In the genomic region with DNA sequence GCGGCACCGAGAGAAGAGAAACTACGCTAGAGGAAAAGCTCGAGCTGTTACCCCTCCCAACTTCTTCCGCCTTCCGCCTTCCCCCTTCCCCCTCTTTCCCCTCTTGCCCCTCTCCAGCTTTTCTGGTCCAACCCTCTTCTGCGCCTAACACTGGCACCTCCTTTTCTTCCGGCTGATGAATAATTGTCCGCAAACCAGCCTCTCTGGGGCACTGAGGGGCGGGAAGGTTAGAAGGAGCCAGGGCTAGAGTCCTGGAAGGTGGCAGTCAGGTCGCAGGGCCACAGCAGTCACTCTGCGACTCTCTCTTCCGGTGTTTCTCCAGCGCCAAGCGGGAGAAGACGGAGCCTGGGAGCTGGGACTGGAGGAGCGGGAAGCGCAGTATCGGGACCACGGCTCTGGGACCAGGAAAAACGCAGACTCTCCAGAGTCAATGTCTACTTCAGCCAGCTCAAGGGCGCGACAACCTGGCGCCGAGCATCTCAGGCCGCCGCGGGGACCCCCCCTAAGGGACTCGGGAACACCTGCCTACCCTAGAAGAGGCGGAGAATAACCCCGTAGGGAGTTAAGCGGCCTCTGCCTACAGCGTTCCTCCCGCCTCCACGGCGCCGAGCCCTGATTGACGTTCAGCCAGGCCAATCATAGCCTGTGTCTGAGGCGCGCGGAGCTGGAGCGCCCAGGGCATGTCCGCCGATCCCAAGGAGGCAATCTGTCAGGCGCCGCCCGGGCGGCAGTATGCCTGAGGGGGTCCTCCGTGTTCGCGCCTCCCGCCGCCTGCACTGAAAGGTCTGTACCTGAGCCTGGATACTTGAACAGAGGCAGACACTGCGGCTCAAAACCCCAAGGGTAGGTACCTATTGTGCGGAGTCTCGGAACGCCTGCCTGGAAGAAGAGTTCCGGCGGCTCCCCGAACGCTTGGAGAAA, we compare ENCODE assay signal across 8 cellular contexts. TPM values are rescaled to one million over a fixed set of nuclear protein-coding genes. Genes with fewer than 3 reads are reported as not detected.
DNase-seq lines count a peak whose midpoint lies in the region; ATAC-seq and TF ChIP-seq lines count a peak whose summit lies in the region.

No MANE protein-coding gene starts in this region.

- H3K27me3 ChIP-seq in esophagus muscularis mucosa: no peaks in the 10 kb centered on the region
- no peaks in the 10 kb centered on the region for H3K27me3 ChIP-seq in muscle layer of duodenum (ENCODE audit: low read depth, low read length)

- TF ChIP-seq POLR2A in esophagus muscularis mucosa (IDR thresholded peaks at IDR 0.05; ENCODE audit: low read depth): peak; percentile 16

- no peaks in the 10 kb centered on the region for H3K9me3 Mint-ChIP-seq in activated T-cell treated with anti-CD3 and anti-CD28 coated beads, Interleukin-2, amount 50 U/mL, for 24 hours

- H3K36me3 Mint-ChIP-seq in activated T-cell treated with anti-CD3 and anti-CD28 coated beads, Interleukin-2, amount 50 U/mL, for 24 hours (ENCODE audit: low read depth): peaks cover 31% of the 10 kb centered on the region

- H3K9me3 ChIP-seq in esophagus muscularis mucosa (no peaks in the 10 kb centered on the region), muscle layer of duodenum (ENCODE audit: control insufficient read depth in 1 of 2, low read length in 2 of 2) (no peaks in the 10 kb centered on the region)

- H3K4me3 ChIP-seq in esophagus muscularis mucosa: peak overlapping the region; percentile 66 to 83 (median 76)
- H3K4me3 ChIP-seq in muscle layer of duodenum (ENCODE audit: low read depth in 1 of 2, low read length in 2 of 2): peak overlapping the region; percentile 86 to 89

- H3K27ac Mint-ChIP-seq in activated T-cell treated with anti-CD3 and anti-CD28 coated beads, Interleukin-2, amount 50 U/mL, for 24 hours: peak overlapping the region; percentile 98

- peak overlapping the region; percentile 97 for H3K4me3 Mint-ChIP-seq in activated T-cell treated with anti-CD3 and anti-CD28 coated beads, Interleukin-2, amount 50 U/mL, for 24 hours

- DNase-seq in DMS153 treated with DMSO at 0.1 percent for 48 hours (lab: John Stamatoyannopoulos, UW; ENCODE audit: unreplicated experiment) (peak; percentile 84), OCI-M2 (lab: John Stamatoyannopoulos, UW; ENCODE audit: unreplicated experiment) (peak; percentile 81), esophagus muscularis mucosa (ENCODE audit: extremely low spot score) (peak; percentile 98)
- peak; percentile 99 for DNase-seq in activated T-cell treated with anti-CD3 and anti-CD28 coated beads, Interleukin-2, amount 50 U/mL, for 24 hours
- DNase-seq in stimulated activated CD8-positive, alpha-beta memory T cell treated with anti-CD3 and anti-CD28 coated beads, Interleukin-7, amount 100 ng/mL, for 24 hours (ENCODE audit: low read depth): peak; percentile 91

- no peak for TF ChIP-seq CTCF in esophagus muscularis mucosa (IDR thresholded peaks at IDR 0.05)

- WGBS in esophagus muscularis mucosa: under 1% methylated on average over 34 of the region's 61 CpGs

- H3K27ac ChIP-seq in esophagus muscularis mucosa (replicated peaks in 1 of 4) (peak overlapping the region; percentile 83 to 95 (median 92)), muscle layer of duodenum (ENCODE audit: low read length) (peak overlapping the region; percentile 88)

- no peak for TF ChIP-seq RAD21 in Ishikawa (IDR thresholded peaks at IDR 0.05; ENCODE audit: low read depth)

- H3K4me1 ChIP-seq in esophagus muscularis mucosa (peaks cover 7 to 29% (median 17%) of the 10 kb centered on the region in 4 donors), muscle layer of duodenum (ENCODE audit: control insufficient read depth in 1 of 2, insufficient read depth in 2 of 2, low read length in 2 of 2) (peaks cover 0 to 9% of the 10 kb centered on the region in 2 donors)

- H3K27me3 Mint-ChIP-seq in activated T-cell treated with anti-CD3 and anti-CD28 coated beads, Interleukin-2, amount 50 U/mL, for 24 hours: no peaks in the 10 kb centered on the region

- no peak for TF ChIP-seq EP300 in Ishikawa (IDR thresholded peaks at IDR 0.05; ENCODE audit: borderline replicate concordance)
- no peak for TF ChIP-seq EP300 in esophagus muscularis mucosa (IDR thresholded peaks at IDR 0.05)

- intact Hi-C loops in esophagus muscularis mucosa (cut with DNase I): no loop called here

- peaks cover 33% of the 10 kb centered on the region for H3K4me1 Mint-ChIP-seq in activated T-cell treated with anti-CD3 and anti-CD28 coated beads, Interleukin-2, amount 50 U/mL, for 24 hours (ENCODE audit: low read depth)

- no peaks in the 10 kb centered on the region for H3K36me3 ChIP-seq in esophagus muscularis mucosa
- H3K36me3 ChIP-seq in muscle layer of duodenum (ENCODE audit: control insufficient read depth in 1 of 2, insufficient read depth in 2 of 2, low read length in 2 of 2): no peaks in the 10 kb centered on the region

- ATAC-seq in GM21619 (IDR thresholded peaks at IDR 0.05; ENCODE audit: unreplicated experiment): peak; percentile 97

TF ChIP-seq in Ishikawa, 13 proteins besides CTCF, POLR2A, EP300 and RAD21:
- TF ChIP-seq, protein P1, sequence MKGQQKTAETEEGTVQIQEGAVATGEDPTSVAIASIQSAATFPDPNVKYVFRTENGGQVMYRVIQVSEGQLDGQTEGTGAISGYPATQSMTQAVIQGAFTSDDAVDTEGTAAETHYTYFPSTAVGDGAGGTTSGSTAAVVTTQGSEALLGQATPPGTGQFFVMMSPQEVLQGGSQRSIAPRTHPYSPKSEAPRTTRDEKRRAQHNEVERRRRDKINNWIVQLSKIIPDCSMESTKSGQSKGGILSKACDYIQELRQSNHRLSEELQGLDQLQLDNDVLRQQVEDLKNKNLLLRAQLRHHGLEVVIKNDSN (IDR thresholded peaks at IDR 0.05): no peak
- TF ChIP-seq FOXM1 (IDR thresholded peaks at IDR 0.05; ENCODE audit: borderline replicate concordance, low read depth): no peak
- no peak for TF ChIP-seq NFIC (IDR thresholded peaks at IDR 0.05)
- TF ChIP-seq CEBPB (IDR thresholded peaks at IDR 0.05): no peak
- TF ChIP-seq, protein P2, sequence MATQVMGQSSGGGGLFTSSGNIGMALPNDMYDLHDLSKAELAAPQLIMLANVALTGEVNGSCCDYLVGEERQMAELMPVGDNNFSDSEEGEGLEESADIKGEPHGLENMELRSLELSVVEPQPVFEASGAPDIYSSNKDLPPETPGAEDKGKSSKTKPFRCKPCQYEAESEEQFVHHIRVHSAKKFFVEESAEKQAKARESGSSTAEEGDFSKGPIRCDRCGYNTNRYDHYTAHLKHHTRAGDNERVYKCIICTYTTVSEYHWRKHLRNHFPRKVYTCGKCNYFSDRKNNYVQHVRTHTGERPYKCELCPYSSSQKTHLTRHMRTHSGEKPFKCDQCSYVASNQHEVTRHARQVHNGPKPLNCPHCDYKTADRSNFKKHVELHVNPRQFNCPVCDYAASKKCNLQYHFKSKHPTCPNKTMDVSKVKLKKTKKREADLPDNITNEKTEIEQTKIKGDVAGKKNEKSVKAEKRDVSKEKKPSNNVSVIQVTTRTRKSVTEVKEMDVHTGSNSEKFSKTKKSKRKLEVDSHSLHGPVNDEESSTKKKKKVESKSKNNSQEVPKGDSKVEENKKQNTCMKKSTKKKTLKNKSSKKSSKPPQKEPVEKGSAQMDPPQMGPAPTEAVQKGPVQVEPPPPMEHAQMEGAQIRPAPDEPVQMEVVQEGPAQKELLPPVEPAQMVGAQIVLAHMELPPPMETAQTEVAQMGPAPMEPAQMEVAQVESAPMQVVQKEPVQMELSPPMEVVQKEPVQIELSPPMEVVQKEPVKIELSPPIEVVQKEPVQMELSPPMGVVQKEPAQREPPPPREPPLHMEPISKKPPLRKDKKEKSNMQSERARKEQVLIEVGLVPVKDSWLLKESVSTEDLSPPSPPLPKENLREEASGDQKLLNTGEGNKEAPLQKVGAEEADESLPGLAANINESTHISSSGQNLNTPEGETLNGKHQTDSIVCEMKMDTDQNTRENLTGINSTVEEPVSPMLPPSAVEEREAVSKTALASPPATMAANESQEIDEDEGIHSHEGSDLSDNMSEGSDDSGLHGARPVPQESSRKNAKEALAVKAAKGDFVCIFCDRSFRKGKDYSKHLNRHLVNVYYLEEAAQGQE (IDR thresholded peaks at IDR 0.05; ENCODE audit: low read depth): no peak
- TF ChIP-seq TAF1 (IDR thresholded peaks at IDR 0.05; ENCODE audit: low read depth): peak; percentile 78; the same call in 1 of the 2 replicates
- peak; percentile 43; the same call in 1 of the 2 replicates for TF ChIP-seq MAX (IDR thresholded peaks at IDR 0.05)
- no peak for TF ChIP-seq EGR1 (IDR thresholded peaks at IDR 0.05)
- peak; percentile 71 for TF ChIP-seq YY1 (IDR thresholded peaks at IDR 0.05; ENCODE audit: low read depth)
- no peak for TF ChIP-seq ZBTB7A (IDR thresholded peaks at IDR 0.05; ENCODE audit: low read depth)

RNA-seq across cellular contexts. Expression of gene PSMB9, which starts 40.4 kb away (rescaled TPM):
- 10 to 100 TPM in 3 of 4 donors, 1 to 10 TPM in 1; 9.1 to 26.2 (median 20.5) TPM for total RNA-seq in esophagus muscularis mucosa

RNA-seq across cellular contexts. Expression of gene TAP1, which starts 40.8 kb away (rescaled TPM):
- total RNA-seq in esophagus muscularis mucosa: 10 to 100 TPM; 28.7 to 45.7 (median 34.8) TPM

RNA-seq across cellular contexts. Expression of gene HLA-DMB, which starts 46.5 kb away (rescaled TPM):
- total RNA-seq in esophagus muscularis mucosa: 10 to 100 TPM in 2 of 4 donors, 1 to 10 TPM in 2; 8.0 to 17.2 (median 11.0) TPM

RNA-seq across cellular contexts. Expression of gene PSMB8, which starts 50.5 kb away (rescaled TPM):
- total RNA-seq in esophagus muscularis mucosa: 10 to 100 TPM; 25.7 to 38.4 (median 32.4) TPM

RNA-seq across cellular contexts. Expression of gene TAP2, which starts 55.8 kb away (rescaled TPM):
- total RNA-seq in esophagus muscularis mucosa: 10 to 100 TPM in 3 of 4 donors, 1 to 10 TPM in 1; 8.6 to 16.3 (median 13.4) TPM

Comparison
In these comparisons a context has a peak if more than half of its experiments do, and no peak if none do; other contexts are left out.
1. Peak in every context shown above with its lines: DNase-seq, ATAC-seq, H3K4me3 ChIP-seq and H3K27ac ChIP-seq.